Comparison of ENCODE assay signal across 19 cellular contexts in genomic region chrX:10047631-10048030, GRCh38.
DNase-seq lines count a peak whose midpoint lies in the region; ATAC-seq, FAIRE-seq and TF ChIP-seq lines count a peak whose summit lies in the region.
"Had no signal": no experiment of that assay in that cellular context is flagged by ENCODE, and none has a peak within 500 bp of the region (broad histone marks: within the 10 kb centered on the region; RNA-seq: fewer than 3 reads in every experiment).

No MANE protein-coding gene starts in this region.

- TF ChIP-seq POLR2A in H1 (IDR thresholded peaks at IDR 0.05; ENCODE audit: control extremely low read depth in 1 of 2, low read depth in 2 of 2, low read length in 2 of 2) (no peak), testis (IDR thresholded peaks at IDR 0.05) (no peak)

- no peaks in the 10 kb centered on the region for H3F3A ChIP-seq in neural progenitor cell (ENCODE audit: low read depth)
- no peaks in the 10 kb centered on the region for H3F3A ChIP-seq in PC-3 (ENCODE audit: low read length, unreplicated experiment)

- H3K27ac Mint-ChIP-seq in neural progenitor cell = peak overlapping the region; percentile 64
- H3K27ac Mint-ChIP-seq: activated CD4-positive, alpha-beta T cell treated with anti-CD3 and anti-CD28 coated beads, Interleukin-2, amount 10 ng/mL, durations not matched to agents 7 days and 5 days; B cell; nephron progenitor cell had no signal

- no peak for ATAC-seq in PC-3

- H2AFZ ChIP-seq in H1 (ENCODE audit: low read length) (no peak overlapping the region), neural progenitor cell (replicated peaks) (no peak overlapping the region), PC-3 (ENCODE audit: low read length) (no peak overlapping the region)

- CTCF ChIA-PET in H1 (lab: Charles Lee; ENCODE audit: partially characterized antibody) = interaction anchor here (0.8 to 1.1 kb wide), 2 partner anchors 50 to 72 kb away, joined by 3 to 4 read pairs; no protein-coding TSS in a partner anchor
- CTCF ChIA-PET in PC-3 (lab: Charles Lee) = no interaction called here

- H3K27me3 ChIP-seq in HUES48 (ENCODE audit: control insufficient read depth, insufficient read depth, low read length) = no peaks in the 10 kb centered on the region
- no peaks in the 10 kb centered on the region for H3K27me3 ChIP-seq in H1 (replicated peaks in 1 of 4; ENCODE audit: control insufficient read depth in 3 of 4, extremely low read depth in 1 of 4, insufficient read depth in 3 of 4, low read length in 3 of 4)
- no peaks in the 10 kb centered on the region for H3K27me3 ChIP-seq in neural progenitor cell
- H3K27me3 ChIP-seq in testis = no peaks in the 10 kb centered on the region
- no peaks in the 10 kb centered on the region for H3K27me3 ChIP-seq in PC-3 (ENCODE audit: low read length)
- H3K27me3 ChIP-seq: tibial nerve had no signal

- BruUV-seq in PC-3 (replicated peaks; lab: Mats Ljungman, UMichigan) = no TSS peak

- no peaks in the 10 kb centered on the region for H3K36me3 ChIP-seq in HUES48 (ENCODE audit: control insufficient read depth, insufficient read depth, low read length)
- H3K36me3 ChIP-seq in H1 (ENCODE audit: control insufficient read depth in 2 of 4, insufficient read depth in 4 of 4, low read length in 3 of 4) = no peaks in the 10 kb centered on the region
- no peaks in the 10 kb centered on the region for H3K36me3 ChIP-seq in neural progenitor cell
- H3K36me3 ChIP-seq in testis (ENCODE audit: low read depth, missing control alignments) = no peaks in the 10 kb centered on the region
- no peaks in the 10 kb centered on the region for H3K36me3 ChIP-seq in PC-3 (ENCODE audit: low read depth, low read length)
- H3K36me3 ChIP-seq: tibial nerve had no signal

- H3K4me1 ChIP-seq in HUES48 (ENCODE audit: control insufficient read depth, insufficient read depth, low read length) (peaks cover 49% of the 10 kb centered on the region), H1 (replicated peaks in 1 of 4; ENCODE audit: control insufficient read depth in 3 of 4, insufficient read depth in 4 of 4, low read length in 3 of 4) (peaks cover 5 to 28% (median 16%) of the 10 kb centered on the region in 4 experiments), neural progenitor cell (peaks cover 16% of the 10 kb centered on the region), testis (peaks cover 17% of the 10 kb centered on the region), PC-3 (ENCODE audit: insufficient read depth, low read length) (no peaks in the 10 kb centered on the region)

- no peak overlapping the region for H3K4me3 ChIP-seq in HUES48 (ENCODE audit: low read depth, low read length)
- no peak overlapping the region for H3K4me3 ChIP-seq in H1 (ENCODE audit: extremely low read depth in 1 of 4, insufficient read depth in 2 of 4, low read depth in 3 of 4, low read length in 4 of 4)
- H3K4me3 ChIP-seq in neural progenitor cell = no peak overlapping the region
- H3K4me3 ChIP-seq in testis = no peak overlapping the region
- no peak overlapping the region for H3K4me3 ChIP-seq in PC-3 (ENCODE audit: low read length)
- H3K4me3 ChIP-seq: tibial nerve had no signal

- H3K9me3 ChIP-seq in HUES48 (ENCODE audit: control insufficient read depth, insufficient read depth, low read length) (no peaks in the 10 kb centered on the region), H1 (ENCODE audit: insufficient read depth in 2 of 2, low read depth in 1 of 2, low read length in 1 of 2) (no peaks in the 10 kb centered on the region), neural progenitor cell (ENCODE audit: low read depth) (no peaks in the 10 kb centered on the region), testis (no peaks in the 10 kb centered on the region), PC-3 (ENCODE audit: low read length) (no peaks in the 10 kb centered on the region)
- H3K9me3 ChIP-seq: tibial nerve had no signal

- H3K4ac ChIP-seq in H1 (replicated peaks; ENCODE audit: insufficient read length, low read depth, low read length) = no peak overlapping the region

- TF ChIP-seq RAD21 in H1 (IDR thresholded peaks at IDR 0.05 in 1 of 2, conservative IDR thresholded peaks at IDR 0.05 in 1 of 2; ENCODE audit: low read depth in 2 of 2, low read length in 2 of 2) = no peak

- 0 out of 2 replicates have a peak overlapping the region, but pooled peaks have one; percentile 48 for H3K18ac ChIP-seq in H1 (ENCODE audit: extremely low read depth, low read length)

- DNase-seq in H1 (ENCODE audit: low read depth in 1 of 2, low spot score in 2 of 2) (no peak), neural progenitor cell (ENCODE audit: low spot score) (peak; percentile 15), testis (no peak), NCI-H1092 (lab: John Stamatoyannopoulos, UW) (no peak), PC-3 (no peak)
- DNase-seq in activated CD4-positive, alpha-beta T cell treated with anti-CD3 and anti-CD28 coated beads for 48 hours = no peak
- DNase-seq: activated CD4-positive, alpha-beta T cell treated with anti-CD3 and anti-CD28 coated beads, Interleukin-2, amount 10 ng/mL, durations not matched to agents 7 days and 5 days; activated CD8-positive, alpha-beta memory T cell treated with anti-CD3 and anti-CD28 coated beads, Interleukin-2, amount 50 U/mL, for 48 hours; midbrain; NCI-H1105 treated with DMSO at 0.1 percent for 48 hours; NCI-H2107; NCI-H510A; nephron progenitor cell; stimulated activated CD4-positive, alpha-beta T cell treated with anti-CD3 and anti-CD28 coated beads, Interleukin-15, amount 100 ng/mL, for 24 hours had no signal

- H3K27ac ChIP-seq in HUES48 (ENCODE audit: low read depth, low read length) = peak overlapping the region; percentile 6
- no peak overlapping the region for H3K27ac ChIP-seq in H1 (ENCODE audit: low read depth, low read length)
- no peak overlapping the region for H3K27ac ChIP-seq in neural progenitor cell
- peak overlapping the region; percentile 4 to 18 for H3K27ac ChIP-seq in testis
- no peak overlapping the region for H3K27ac ChIP-seq in PC-3 (ENCODE audit: low read length)

- no peak for TF ChIP-seq EP300 in H1 (IDR thresholded peaks at IDR 0.05; ENCODE audit: borderline replicate concordance in 1 of 2, low read depth in 2 of 2, low read length in 2 of 2)

- no peak overlapping the region for H3K56ac ChIP-seq in H1 (replicated peaks; ENCODE audit: insufficient read length, low read depth, low read length)

- H3K23me2 ChIP-seq in H1 (ENCODE audit: low read depth, low read length) = no peaks in the 10 kb centered on the region

- 0 out of 2 replicates have a peak overlapping the region, but pooled peaks have one; percentile 92 for H2BK12ac ChIP-seq in H1 (ENCODE audit: low read depth, low read length)

- FAIRE-seq in H1 (lab: Jason Lieb, UNC) = no peak
- FAIRE-seq: endometrium, TTC549 had no signal

- peaks cover 9% of the 10 kb centered on the region for H3K36me3 Mint-ChIP-seq in neural progenitor cell

- H2AK5ac ChIP-seq in H1 (ENCODE audit: low read depth, low read length) = 0 out of 2 replicates have a peak overlapping the region, but pooled peaks have one; percentile 3

- no peak overlapping the region for H3K4me3 Mint-ChIP-seq in neural progenitor cell
- H3K4me3 Mint-ChIP-seq: activated CD4-positive, alpha-beta T cell treated with anti-CD3 and anti-CD28 coated beads, Interleukin-2, amount 10 ng/mL, durations not matched to agents 7 days and 5 days; B cell; nephron progenitor cell had no signal

- no peak overlapping the region for H4K8ac ChIP-seq in H1 (ENCODE audit: extremely low read depth, insufficient read depth, low read length)

- H3K79me2 ChIP-seq in H1 (ENCODE audit: control insufficient read depth in 1 of 2, insufficient read depth in 2 of 2, low read length in 2 of 2) (peaks cover 0 to 69% of the 10 kb centered on the region in 2 experiments; a peak in 2 of 4 replicates), neural progenitor cell (ENCODE audit: low read depth) (peaks cover 22% of the 10 kb centered on the region), PC-3 (ENCODE audit: low read length) (0 out of 2 replicates have a peak, but pooled peaks cover 4% of the 10 kb centered on the region)

- H3K14ac ChIP-seq in H1 (ENCODE audit: insufficient read length) = no peak overlapping the region

- no peak overlapping the region for H2BK15ac ChIP-seq in H1 (ENCODE audit: low read length)

- H4K20me1 ChIP-seq in H1 (replicated peaks in 1 of 2; ENCODE audit: control insufficient read depth in 1 of 2, insufficient read depth in 2 of 2, low read length in 2 of 2) = peaks cover 0 to 1% of the 10 kb centered on the region in 2 experiments
- peaks cover 18% of the 10 kb centered on the region for H4K20me1 ChIP-seq in neural progenitor cell (ENCODE audit: low read depth)
- H4K20me1 ChIP-seq in PC-3 (ENCODE audit: low read length) = no peaks in the 10 kb centered on the region

- H3K9ac ChIP-seq in HUES48 (ENCODE audit: low read depth, low read length) (no peak overlapping the region; the same call in 1 of the 2 replicates), H1 (replicated peaks in 1 of 4; ENCODE audit: extremely low read depth in 1 of 4, low read depth in 3 of 4, low read length in 3 of 4) (no peak overlapping the region), neural progenitor cell (no peak overlapping the region), PC-3 (ENCODE audit: low read length) (no peak overlapping the region)

- WGBS in H1 (ENCODE audit: extremely low coverage in 1 of 2, insufficient coverage in 1 of 2, insufficient read length in 1 of 2, insufficient replicate concordance in 2 of 2, low coverage in 1 of 2, low lambda C conversion rate in 2 of 2, missing lambda C conversion rate in 1 of 2), 2 experiments = 89% methylated on average over 5 of the region's 6 CpGs; no CpG with 5 or more reads in 1 of the 2 experiments
- WGBS in testis, 2 donors = 66 to 70% methylated on average over 6 of the region's 6 CpGs

- no peak overlapping the region for H2BK120ac ChIP-seq in H1 (replicated peaks; ENCODE audit: low read depth, low read length)

- H3K9me2 ChIP-seq in PC-3 (replicated peaks; ENCODE audit: low read length) = no peaks in the 10 kb centered on the region

- no peak overlapping the region for H4K5ac ChIP-seq in H1 (ENCODE audit: insufficient read length, low read depth, low read length)

- H2BK5ac ChIP-seq in H1 (ENCODE audit: low read depth, low read length) = 0 out of 2 replicates have a peak overlapping the region, but pooled peaks have one; percentile 35

- H3K79me1 ChIP-seq in H1 (ENCODE audit: low read depth, low read length) = no peaks in the 10 kb centered on the region

- H3K4me2 ChIP-seq in H1 (ENCODE audit: insufficient read depth in 1 of 2, low read depth in 2 of 2, low read length in 2 of 2) (peak overlapping the region in 1 of 2 experiments; percentile 23; a peak in 1 of 4 replicates), neural progenitor cell (peak overlapping the region; percentile 49), PC-3 (ENCODE audit: low read length) (no peak overlapping the region)

- no peaks in the 10 kb centered on the region for H3K27me3 Mint-ChIP-seq in neural progenitor cell (ENCODE audit: insufficient read depth, low read depth)
- H3K27me3 Mint-ChIP-seq: activated CD4-positive, alpha-beta T cell treated with anti-CD3 and anti-CD28 coated beads, Interleukin-2, amount 10 ng/mL, durations not matched to agents 7 days and 5 days; B cell had no signal

- intact Hi-C loops in testis (cut with DNase I; ENCODE audit: low total_unique reads) = no loop called here
- intact Hi-C loops in PC-3 (cut with micrococcal nuclease) = no loop called here

- no peak overlapping the region for H2BK20ac ChIP-seq in H1 (ENCODE audit: low read length)

- POLR2A ChIA-PET in H1 (lab: Charles Lee; ENCODE audit: partially characterized antibody) = interaction anchor here (1.1 kb wide), 1 partner anchor 36 kb away, joined by 4 read pairs; no protein-coding TSS in a partner anchor
- POLR2A ChIA-PET in PC-3 (lab: Charles Lee; ENCODE audit: unreplicated experiment) = no interaction called here

- peaks cover 10% of the 10 kb centered on the region for H3K4me1 Mint-ChIP-seq in neural progenitor cell
- H3K4me1 Mint-ChIP-seq: activated CD4-positive, alpha-beta T cell treated with anti-CD3 and anti-CD28 coated beads, Interleukin-2, amount 10 ng/mL, durations not matched to agents 7 days and 5 days had no signal

- no peak overlapping the region for H4K91ac ChIP-seq in H1 (replicated peaks; ENCODE audit: insufficient read length, low read length)

- no peak overlapping the region for H3K23ac ChIP-seq in H1 (ENCODE audit: insufficient read length)

- TF ChIP-seq CTCF in H1 (IDR thresholded peaks at IDR 0.05; ENCODE audit: control extremely low read depth in 1 of 3, insufficient read depth in 1 of 3, low read depth in 1 of 3, low read length in 3 of 3) (no peak), neural progenitor cell (IDR thresholded peaks at IDR 0.05) (no peak), testis (IDR thresholded peaks at IDR 0.05) (no peak), PC-3 (conservative IDR thresholded peaks at IDR 0.05; ENCODE audit: low read depth, low read length) (no peak)

- H3K9me3 Mint-ChIP-seq in neural progenitor cell = peaks cover 34% of the 10 kb centered on the region
- H3K9me3 Mint-ChIP-seq: activated CD4-positive, alpha-beta T cell treated with anti-CD3 and anti-CD28 coated beads, Interleukin-2, amount 10 ng/mL, durations not matched to agents 7 days and 5 days had no signal

Comparison
In these comparisons a context has a peak if more than half of its experiments do, and no peak if none do; other contexts are left out.
1. H3K27ac ChIP-seq: peak in HUES48 (single experiment) and testis (2 of 2); none in H1 (single experiment), neural progenitor cell (single experiment) and PC-3 (single experiment).